16 cellular contexts compared by ENCODE assay signal in genomic region chr4:136687118-136687517, GRCh38.
DNase-seq lines count a peak whose midpoint lies in the region; ATAC-seq and TF ChIP-seq lines count a peak whose summit lies in the region.
"Had no signal": no experiment of that assay in that cellular context is flagged by ENCODE, and none has a peak within 500 bp of the region (broad histone marks: within the 10 kb centered on the region; RNA-seq: fewer than 3 reads in every experiment).

No MANE protein-coding gene starts in this region.

- H3K27ac ChIP-seq in DND-41 (ENCODE audit: low read length), result no peak overlapping the region
- H3K27ac ChIP-seq in WERI-Rb-1, result no peak overlapping the region
- H3K27ac ChIP-seq: left lung, upper lobe of left lung had no signal

- H4K20me1 ChIP-seq in DND-41 (ENCODE audit: insufficient read depth, low read length), result no peaks in the 10 kb centered on the region

- POLR2A ChIA-PET in GM10248 (lab: Yijun Ruan, JAX), result no interaction called here

- H3K4me1 ChIP-seq in DND-41 (ENCODE audit: insufficient read depth, low read length), result peaks cover 8% of the 10 kb centered on the region
- H3K4me1 ChIP-seq: left lung, upper lobe of left lung had no signal

- DNase-seq in DND-41 (peak; percentile 66), WERI-Rb-1 (peak; percentile 47), iPS-NIHi7 (ENCODE audit: extremely low spot score) (peak; percentile 10), GM10248 (ENCODE audit: extremely low spot score) (no peak), HCEC 1CT (no peak)
- DNase-seq: activated CD4-positive, alpha-beta T cell treated with anti-CD3 and anti-CD28 coated beads for 48 hours; activated naive CD8-positive, alpha-beta T cell treated with anti-CD3 and anti-CD28 coated beads, Interleukin-2, amount 10 ng/mL, durations not matched to agents 7 days and 5 days; left lung; MG63; naive thymus-derived CD8-positive, alpha-beta T cell; NCI-H2171 treated with DMSO at 0.1 percent for 48 hours; retina; stimulated activated CD4-positive, alpha-beta T cell treated with anti-CD3 and anti-CD28 coated beads, Interleukin-4, amount 100 ng/mL, for 1 hour; upper lobe of left lung had no signal

- CTCF ChIA-PET in GM10248 (lab: Yijun Ruan, JAX), result interaction anchor here (1.6 to 1.7 kb wide), 2 partner anchors 8 to 27 kb away, joined by 3 to 4 read pairs; no protein-coding TSS in a partner anchor

- H3K36me3 ChIP-seq in DND-41 (ENCODE audit: insufficient read depth, low read length) (no peaks in the 10 kb centered on the region), WERI-Rb-1 (no peaks in the 10 kb centered on the region)
- H3K36me3 ChIP-seq: left lung, MG63, upper lobe of left lung had no signal

- no peaks in the 10 kb centered on the region for H3K27me3 ChIP-seq in DND-41 (ENCODE audit: insufficient read depth, low read length, poor library complexity)
- H3K27me3 ChIP-seq in WERI-Rb-1 (ENCODE audit: insufficient read depth, low read depth, severe bottlenecking), result no peaks in the 10 kb centered on the region
- H3K27me3 ChIP-seq: left lung, MG63, upper lobe of left lung had no signal

- no peak for TF ChIP-seq EP300 in Ishikawa (IDR thresholded peaks at IDR 0.05; ENCODE audit: borderline replicate concordance)

- ATAC-seq in DND-41 (ENCODE audit: insufficient read depth, low read depth) (peak; percentile 95), GM18861 (IDR thresholded peaks at IDR 0.05; ENCODE audit: unreplicated experiment) (no peak)
- ATAC-seq: left lung; naive thymus-derived CD8-positive, alpha-beta T cell had no signal

- H3K79me2 ChIP-seq in DND-41 (ENCODE audit: insufficient read depth, low read length), result no peaks in the 10 kb centered on the region

- 0 out of 2 replicates have a peak overlapping the region, but pooled peaks have one; percentile 41 for H2AFZ ChIP-seq in DND-41 (ENCODE audit: low read depth, low read length)

- H3K9me3 ChIP-seq in DND-41 (ENCODE audit: insufficient read depth, low read length, severe bottlenecking) (no peaks in the 10 kb centered on the region), WERI-Rb-1 (ENCODE audit: severe bottlenecking) (no peaks in the 10 kb centered on the region)
- H3K9me3 ChIP-seq: left lung, MG63, upper lobe of left lung had no signal

- H3K9ac ChIP-seq in DND-41 (ENCODE audit: low read depth, low read length), result no peak overlapping the region

- no peak overlapping the region for H3K4me3 ChIP-seq in DND-41 (ENCODE audit: low read depth in 1 of 2, low read length in 2 of 2)
- H3K4me3 ChIP-seq in WERI-Rb-1 (ENCODE audit: low read depth, low read length), result no peak overlapping the region
- H3K4me3 ChIP-seq: left lung, MG63, upper lobe of left lung had no signal

- TF ChIP-seq RAD21 in Ishikawa (IDR thresholded peaks at IDR 0.05; ENCODE audit: low read depth), result peak; percentile 35

- H3K4me2 ChIP-seq in DND-41 (ENCODE audit: insufficient read depth, low read length), result no peak overlapping the region

- TF ChIP-seq CTCF in DND-41 (IDR thresholded peaks at IDR 0.05; ENCODE audit: borderline replicate concordance, extremely low read depth, low read length, poor library complexity, severe bottlenecking) (peak; percentile 45), WERI-Rb-1 (IDR thresholded peaks at IDR 0.05; ENCODE audit: low read depth, low read length) (peak; percentile 67), GM10248 (IDR thresholded peaks at IDR 0.05; ENCODE audit: control extremely low read depth, extremely low read depth, low read depth, missing control alignments) (no peak)

TF ChIP-seq in Ishikawa, 13 proteins besides CTCF, POLR2A, EP300 and RAD21:
- TF ChIP-seq CEBPB (IDR thresholded peaks at IDR 0.05), result no peak
- no peak for TF ChIP-seq ZBTB7A (IDR thresholded peaks at IDR 0.05; ENCODE audit: low read depth)
- TF ChIP-seq FOXM1 (IDR thresholded peaks at IDR 0.05; ENCODE audit: borderline replicate concordance, low read depth), result no peak
- no peak for TF ChIP-seq EGR1 (IDR thresholded peaks at IDR 0.05)
- TF ChIP-seq TAF1 (IDR thresholded peaks at IDR 0.05; ENCODE audit: low read depth), result no peak
- TF ChIP-seq CREB1 (IDR thresholded peaks at IDR 0.05; ENCODE audit: low read depth), result no peak
- TF ChIP-seq, protein P1, sequence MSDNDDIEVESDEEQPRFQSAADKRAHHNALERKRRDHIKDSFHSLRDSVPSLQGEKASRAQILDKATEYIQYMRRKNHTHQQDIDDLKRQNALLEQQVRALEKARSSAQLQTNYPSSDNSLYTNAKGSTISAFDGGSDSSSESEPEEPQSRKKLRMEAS (IDR thresholded peaks at IDR 0.05), result no peak
- no peak for TF ChIP-seq YY1 (IDR thresholded peaks at IDR 0.05; ENCODE audit: low read depth)

Comparison
In these comparisons a context has a peak if more than half of its experiments do, and no peak if none do; other contexts are left out.
1. DNase-seq: peak in DND-41 (single experiment), WERI-Rb-1 (single experiment) and iPS-NIHi7 (single experiment); none in GM10248 (single experiment) and HCEC 1CT (single experiment).